Comparison of ENCODE assay signal across 1 cellular context in the genomic region with DNA sequence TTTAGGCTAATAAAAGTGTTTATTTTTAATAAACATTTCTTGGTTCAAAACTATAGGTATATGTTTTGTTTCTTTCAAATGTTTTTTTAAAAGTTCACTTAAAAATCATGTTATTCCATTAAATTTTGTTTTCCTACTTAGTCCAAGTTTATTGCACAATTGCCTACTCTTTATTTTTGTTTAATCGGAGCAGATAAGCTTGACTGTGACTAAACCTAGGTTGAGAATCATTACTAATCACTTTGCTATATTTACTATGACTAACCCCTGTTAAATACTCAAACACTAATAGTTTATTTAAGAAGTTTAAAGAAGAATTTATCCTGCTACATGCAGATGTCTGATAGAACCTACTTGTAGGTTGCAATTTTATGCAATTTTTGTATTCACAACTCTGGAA.
TF ChIP-seq lines count a peak whose summit lies in the region.

No MANE protein-coding gene starts in this region.

TF ChIP-seq in GM23338, 12 proteins besides CTCF, POLR2A, EP300 and RAD21 (continued from another document):
- no peak for TF ChIP-seq STAT1 (IDR thresholded peaks at IDR 0.05; ENCODE audit: unreplicated experiment)
- TF ChIP-seq EZH2phosphoT487 (IDR thresholded peaks at IDR 0.05; ENCODE audit: unreplicated experiment): no peak
- TF ChIP-seq, protein P1, sequence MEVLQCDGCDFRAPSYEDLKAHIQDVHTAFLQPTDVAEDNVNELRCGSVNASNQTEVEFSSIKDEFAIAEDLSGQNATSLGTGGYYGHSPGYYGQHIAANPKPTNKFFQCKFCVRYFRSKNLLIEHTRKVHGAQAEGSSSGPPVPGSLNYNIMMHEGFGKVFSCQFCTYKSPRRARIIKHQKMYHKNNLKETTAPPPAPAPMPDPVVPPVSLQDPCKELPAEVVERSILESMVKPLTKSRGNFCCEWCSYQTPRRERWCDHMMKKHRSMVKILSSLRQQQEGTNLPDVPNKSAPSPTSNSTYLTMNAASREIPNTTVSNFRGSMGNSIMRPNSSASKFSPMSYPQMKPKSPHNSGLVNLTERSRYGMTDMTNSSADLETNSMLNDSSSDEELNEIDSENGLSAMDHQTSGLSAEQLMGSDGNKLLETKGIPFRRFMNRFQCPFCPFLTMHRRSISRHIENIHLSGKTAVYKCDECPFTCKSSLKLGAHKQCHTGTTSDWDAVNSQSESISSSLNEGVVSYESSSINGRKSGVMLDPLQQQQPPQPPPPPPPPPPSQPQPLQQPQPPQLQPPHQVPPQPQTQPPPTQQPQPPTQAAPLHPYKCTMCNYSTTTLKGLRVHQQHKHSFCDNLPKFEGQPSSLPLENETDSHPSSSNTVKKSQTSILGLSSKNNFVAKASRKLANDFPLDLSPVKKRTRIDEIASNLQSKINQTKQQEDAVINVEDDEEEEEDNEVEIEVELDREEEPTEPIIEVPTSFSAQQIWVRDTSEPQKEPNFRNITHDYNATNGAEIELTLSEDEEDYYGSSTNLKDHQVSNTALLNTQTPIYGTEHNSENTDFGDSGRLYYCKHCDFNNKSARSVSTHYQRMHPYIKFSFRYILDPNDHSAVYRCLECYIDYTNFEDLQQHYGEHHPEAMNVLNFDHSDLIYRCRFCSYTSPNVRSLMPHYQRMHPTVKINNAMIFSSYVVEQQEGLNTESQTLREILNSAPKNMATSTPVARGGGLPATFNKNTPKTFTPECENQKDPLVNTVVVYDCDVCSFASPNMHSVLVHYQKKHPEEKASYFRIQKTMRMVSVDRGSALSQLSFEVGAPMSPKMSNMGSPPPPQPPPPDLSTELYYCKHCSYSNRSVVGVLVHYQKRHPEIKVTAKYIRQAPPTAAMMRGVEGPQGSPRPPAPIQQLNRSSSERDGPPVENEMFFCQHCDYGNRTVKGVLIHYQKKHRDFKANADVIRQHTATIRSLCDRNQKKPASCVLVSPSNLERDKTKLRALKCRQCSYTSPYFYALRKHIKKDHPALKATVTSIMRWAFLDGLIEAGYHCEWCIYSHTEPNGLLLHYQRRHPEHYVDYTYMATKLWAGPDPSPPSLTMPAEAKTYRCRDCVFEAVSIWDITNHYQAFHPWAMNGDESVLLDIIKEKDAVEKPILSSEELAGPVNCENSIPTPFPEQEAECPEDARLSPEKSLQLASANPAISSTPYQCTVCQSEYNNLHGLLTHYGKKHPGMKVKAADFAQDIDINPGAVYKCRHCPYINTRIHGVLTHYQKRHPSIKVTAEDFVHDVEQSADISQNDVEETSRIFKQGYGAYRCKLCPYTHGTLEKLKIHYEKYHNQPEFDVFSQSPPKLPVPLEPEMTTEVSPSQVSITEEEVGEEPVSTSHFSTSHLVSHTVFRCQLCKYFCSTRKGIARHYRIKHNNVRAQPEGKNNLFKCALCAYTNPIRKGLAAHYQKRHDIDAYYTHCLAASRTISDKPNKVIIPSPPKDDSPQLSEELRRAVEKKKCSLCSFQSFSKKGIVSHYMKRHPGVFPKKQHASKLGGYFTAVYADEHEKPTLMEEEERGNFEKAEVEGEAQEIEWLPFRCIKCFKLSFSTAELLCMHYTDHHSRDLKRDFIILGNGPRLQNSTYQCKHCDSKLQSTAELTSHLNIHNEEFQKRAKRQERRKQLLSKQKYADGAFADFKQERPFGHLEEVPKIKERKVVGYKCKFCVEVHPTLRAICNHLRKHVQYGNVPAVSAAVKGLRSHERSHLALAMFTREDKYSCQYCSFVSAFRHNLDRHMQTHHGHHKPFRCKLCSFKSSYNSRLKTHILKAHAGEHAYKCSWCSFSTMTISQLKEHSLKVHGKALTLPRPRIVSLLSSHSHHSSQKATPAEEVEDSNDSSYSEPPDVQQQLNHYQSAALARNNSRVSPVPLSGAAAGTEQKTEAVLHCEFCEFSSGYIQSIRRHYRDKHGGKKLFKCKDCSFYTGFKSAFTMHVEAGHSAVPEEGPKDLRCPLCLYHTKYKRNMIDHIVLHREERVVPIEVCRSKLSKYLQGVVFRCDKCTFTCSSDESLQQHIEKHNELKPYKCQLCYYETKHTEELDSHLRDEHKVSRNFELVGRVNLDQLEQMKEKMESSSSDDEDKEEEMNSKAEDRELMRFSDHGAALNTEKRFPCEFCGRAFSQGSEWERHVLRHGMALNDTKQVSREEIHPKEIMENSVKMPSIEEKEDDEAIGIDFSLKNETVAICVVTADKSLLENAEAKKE (CRISPR knock-in tag; IDR thresholded peaks at IDR 0.05): no peak
